Comparison of ENCODE assay signal across 15 cellular contexts in genomic region chr11:114173836-114174235, GRCh38.
DNase-seq lines count a peak whose midpoint lies in the region; ATAC-seq, FAIRE-seq and TF ChIP-seq lines count a peak whose summit lies in the region.
"Had no signal": no experiment of that assay in that cellular context is flagged by ENCODE, and none has a peak within 500 bp of the region (broad histone marks: within the 10 kb centered on the region; RNA-seq: fewer than 3 reads in every experiment).

No MANE protein-coding gene starts in this region.

- no peaks in the 10 kb centered on the region for H3K36me3 ChIP-seq in gastrocnemius medialis
- H3K36me3 ChIP-seq in OCI-LY7 (ENCODE audit: insufficient read depth, low read length) = no peaks in the 10 kb centered on the region

- peaks cover 74% of the 10 kb centered on the region for H3K4me1 ChIP-seq in right cardiac atrium (ENCODE audit: control insufficient read depth, insufficient read depth, low read length)
- H3K4me1 ChIP-seq in gastrocnemius medialis = peaks cover 97 to 99% of the 10 kb centered on the region in 2 donors
- H3K4me1 ChIP-seq in OCI-LY7 (ENCODE audit: insufficient read depth, low read length, poor library complexity, severe bottlenecking) = peaks cover 37% of the 10 kb centered on the region

- no peak overlapping the region for H2AFZ ChIP-seq in OCI-LY7 (ENCODE audit: low read length)

- H3K27me3 ChIP-seq in right cardiac atrium (ENCODE audit: control insufficient read depth, insufficient read depth) (no peaks in the 10 kb centered on the region), gastrocnemius medialis (no peaks in the 10 kb centered on the region)

- no peak overlapping the region for H3K4me2 ChIP-seq in OCI-LY7 (ENCODE audit: low read length)

- 81% methylated on average over 5 of the region's 5 CpGs for WGBS in right cardiac atrium

- DNase-seq in T-cell (no peak), right cardiac atrium (no peak), gastrocnemius medialis (no peak), OCI-LY7 (ENCODE audit: low spot score) (no peak), D721Med (ENCODE audit: insufficient read length, low spot score) (no peak), GM12892 (ENCODE audit: insufficient read length) (no peak)
- no peak for DNase-seq in activated naive CD4-positive, alpha-beta T cell treated with anti-CD3 and anti-CD28 coated beads, Interleukin-2, amount 50 U/mL, for 16 hours
- DNase-seq: activated CD8-positive, alpha-beta memory T cell treated with anti-CD3 and anti-CD28 coated beads, Interleukin-2, amount 50 U/mL, for 48 hours; NCI-H1105 treated with DMSO at 0.1 percent for 48 hours; NCI-H510A; stimulated activated CD4-positive, alpha-beta T cell treated with anti-CD3 and anti-CD28 coated beads, Interleukin-4, amount 100 ng/mL, for 1 hour; stimulated activated naive CD4-positive, alpha-beta T cell had no signal

- H3K9me3 ChIP-seq in right cardiac atrium (ENCODE audit: control insufficient read depth, low read length) = no peaks in the 10 kb centered on the region
- H3K9me3 ChIP-seq in gastrocnemius medialis = no peaks in the 10 kb centered on the region
- no peaks in the 10 kb centered on the region for H3K9me3 ChIP-seq in OCI-LY7 (ENCODE audit: low read length)

- H3K4me3 ChIP-seq in right cardiac atrium (ENCODE audit: low read length) = peak overlapping the region; percentile 18
- H3K4me3 ChIP-seq in gastrocnemius medialis = peak overlapping the region in 2 of 4 donors; percentile 37 to 39
- H3K4me3 ChIP-seq in OCI-LY7 (ENCODE audit: low read depth, low read length, poor library complexity, severe bottlenecking) = no peak overlapping the region

- in situ Hi-C loops in gastrocnemius medialis (cut with MboI; ENCODE audit: low sequenced_read_pairs in 4 of 4) = loop anchor here in 1 of 4 donors (10.0 kb wide), 1 partner anchor 109 kb away; no protein-coding TSS in a partner anchor

- H3K27me3 Mint-ChIP-seq in T-cell = no peaks in the 10 kb centered on the region

- CTCF ChIA-PET in T-cell (lab: Charles Lee) (interaction anchor here in 1 of 2 donors (1.3 kb wide), 1 partner anchor 87 kb away, joined by 5 read pairs; no protein-coding TSS in a partner anchor), OCI-LY7 (lab: Charles Lee; ENCODE audit: unreplicated experiment) (no interaction called here)

- peaks cover 81 to 89% (median 83%) of the 10 kb centered on the region in 3 donors for H3K4me1 Mint-ChIP-seq in T-cell

- H3K27ac Mint-ChIP-seq in T-cell = peak overlapping the region; percentile 88 to 95

- H3K27ac ChIP-seq in C4-2B (peak overlapping the region; percentile 97), right cardiac atrium (ENCODE audit: low read length) (peak overlapping the region; percentile 100), gastrocnemius medialis (peak overlapping the region; percentile 94 to 99 (median 96)), OCI-LY7 (ENCODE audit: low read depth, low read length, poor library complexity, severe bottlenecking) (no peak overlapping the region)

- H3K4me3 Mint-ChIP-seq in T-cell = peak overlapping the region in 1 of 3 donors; percentile 63

- H3K36me3 Mint-ChIP-seq in T-cell = no peaks in the 10 kb centered on the region

- POLR2A ChIA-PET in T-cell (lab: Charles Lee) (no interaction called here), OCI-LY7 (lab: Charles Lee) (interaction anchor here (1.6 kb wide), 1 partner anchor 14 kb away, joined by 4 read pairs; no protein-coding TSS in a partner anchor)

- FAIRE-seq in D721Med (lab: Jason Lieb, UNC) (no peak), GM12892 (lab: Jason Lieb, UNC) (no peak)
- FAIRE-seq: TTC549 had no signal

- H4K20me1 ChIP-seq in OCI-LY7 (ENCODE audit: insufficient read depth, low read length) = no peaks in the 10 kb centered on the region

- TF ChIP-seq POLR2A in gastrocnemius medialis (IDR thresholded peaks at IDR 0.05) = no peak
- no peak for TF ChIP-seq POLR2A in GM12892 (IDR thresholded peaks at IDR 0.05; ENCODE audit: low read depth, low read length)

- no peaks in the 10 kb centered on the region for H3K79me2 ChIP-seq in OCI-LY7 (ENCODE audit: insufficient read depth, low read depth, low read length)

- H3K9me2 ChIP-seq in OCI-LY7 (ENCODE audit: insufficient read depth, low read length) = no peaks in the 10 kb centered on the region

- H3K9me3 Mint-ChIP-seq in T-cell = no peaks in the 10 kb centered on the region

- intact Hi-C loops in right cardiac atrium (cut with DNase I) (loop anchor here in 2 of 4 donors (5.0 kb wide), 1 partner anchor 112 kb away; no protein-coding TSS in a partner anchor), gastrocnemius medialis (cut with DNase I; ENCODE audit: low total_unique reads) (no loop called here), OCI-LY7 (cut with micrococcal nuclease; ENCODE audit: unreplicated experiment) (no loop called here)

- ATAC-seq in T-cell (replicated peaks in 1 of 4) (no peak), right cardiac atrium (no peak), gastrocnemius medialis (no peak)
- ATAC-seq: HCT116 had no signal

- TF ChIP-seq CTCF in C4-2B (conservative IDR thresholded peaks at IDR 0.05) (no peak), gastrocnemius medialis (IDR thresholded peaks at IDR 0.05 in 4 of 5, conservative IDR thresholded peaks at IDR 0.05 in 1 of 5) (no peak), OCI-LY7 (conservative IDR thresholded peaks at IDR 0.05; ENCODE audit: low read length) (no peak), D721Med (IDR thresholded peaks at IDR 0.05; ENCODE audit: insufficient read depth, missing control alignments) (no peak)

- no TSS peak for BruUV-seq in OCI-LY7 (replicated peaks; lab: Mats Ljungman, UMichigan)
